24 cellular contexts compared by ENCODE assay signal in genomic region chr17:66485272-66485947, GRCh38.
"Had no signal": no experiment of that assay in that cellular context is flagged by ENCODE, and none has a peak within 500 bp of the region (broad histone marks: within the 10 kb centered on the region; RNA-seq: fewer than 3 reads in every experiment).

No MANE protein-coding gene starts in this region.

- ATAC-seq: activated naive CD8-positive, alpha-beta T cell treated with anti-CD3 and anti-CD28 coated beads, Interleukin-2, amount 50 U/mL, for 24 hours; effector memory CD8-positive, alpha-beta T cell; left ventricle myocardium superior; upper lobe of right lung had no signal

- H3K4me3 Mint-ChIP-seq: activated naive CD4-positive, alpha-beta T cell treated with anti-CD3 and anti-CD28 coated beads for 36 hours; activated naive CD8-positive, alpha-beta T cell treated with anti-CD3 and anti-CD28 coated beads, Interleukin-2, amount 50 U/mL, for 24 hours; activated T-cell treated with anti-CD3 and anti-CD28 coated beads, Interleukin-2, amount 50 U/mL, for 24 hours; effector memory CD8-positive, alpha-beta T cell; nephron; stimulated activated naive CD8-positive, alpha-beta T cell treated with anti-CD3 and anti-CD28 coated beads, Interleukin-15, Interleukin-2, amounts not matched to agents 100 ng/mL and 50 ng/mL, for 24 hours had no signal

- H3K9me3 Mint-ChIP-seq: activated naive CD4-positive, alpha-beta T cell treated with anti-CD3 and anti-CD28 coated beads for 36 hours; activated naive CD8-positive, alpha-beta T cell treated with anti-CD3 and anti-CD28 coated beads, Interleukin-2, amount 50 U/mL, for 24 hours; activated T-cell treated with anti-CD3 and anti-CD28 coated beads, Interleukin-2, amount 50 U/mL, for 24 hours; effector memory CD8-positive, alpha-beta T cell; nephron; stimulated activated naive CD8-positive, alpha-beta T cell treated with anti-CD3 and anti-CD28 coated beads, Interleukin-15, Interleukin-2, amounts not matched to agents 100 ng/mL and 50 ng/mL, for 24 hours had no signal

- H3K27ac Mint-ChIP-seq: activated naive CD4-positive, alpha-beta T cell treated with anti-CD3 and anti-CD28 coated beads for 36 hours; activated naive CD8-positive, alpha-beta T cell treated with anti-CD3 and anti-CD28 coated beads, Interleukin-2, amount 50 U/mL, for 24 hours; activated T-cell treated with anti-CD3 and anti-CD28 coated beads, Interleukin-2, amount 50 U/mL, for 24 hours; effector memory CD8-positive, alpha-beta T cell; stimulated activated naive CD8-positive, alpha-beta T cell treated with anti-CD3 and anti-CD28 coated beads, Interleukin-15, Interleukin-2, amounts not matched to agents 100 ng/mL and 50 ng/mL, for 24 hours had no signal

- H2AFZ ChIP-seq: parathyroid adenoma had no signal

- H3K36me3 ChIP-seq: brain microvascular endothelial cell, colonic mucosa, esophagus muscularis mucosa, thyroid gland, upper lobe of right lung had no signal

- DNase-seq: activated CD8-positive, alpha-beta memory T cell treated with anti-CD3 and anti-CD28 coated beads for 24 hours; activated CD8-positive, alpha-beta memory T cell treated with anti-CD3 and anti-CD28 coated beads, Interleukin-2, amount 50 U/mL, for 4 hours; activated effector memory CD4-positive, alpha-beta T cell treated with Interleukin-2 at 50 U/mL for 16 hours; activated naive CD4-positive, alpha-beta T cell treated with anti-CD3 and anti-CD28 coated beads for 36 hours; activated naive CD8-positive, alpha-beta T cell treated with anti-CD3 and anti-CD28 coated beads, Interleukin-2, amount 50 U/mL, for 24 hours; activated T-cell treated with anti-CD3 and anti-CD28 coated beads, Interleukin-2, amount 50 U/mL, for 24 hours; anterior cingulate cortex; brain microvascular endothelial cell; central memory CD4-positive, alpha-beta T cell; colonic mucosa; dorsolateral prefrontal cortex; effector memory CD8-positive, alpha-beta T cell; hippocampal formation; left ventricle myocardium superior; mammary epithelial cell; right cardiac atrium; stimulated activated CD4-positive, alpha-beta T cell treated with anti-CD3 and anti-CD28 coated beads, Interleukin-4, amount 100 ng/mL, for 4 hours; substantia nigra; thyroid gland; upper lobe of right lung had no signal

- H3K9me3 ChIP-seq: colonic mucosa, esophagus muscularis mucosa, thyroid gland, upper lobe of right lung had no signal

- H3K79me2 ChIP-seq: parathyroid adenoma had no signal

- H3K27me3 ChIP-seq: brain microvascular endothelial cell, colonic mucosa, dorsolateral prefrontal cortex, esophagus muscularis mucosa, thyroid gland, upper lobe of right lung had no signal

- H3K27ac ChIP-seq: brain microvascular endothelial cell, colonic mucosa, esophagus muscularis mucosa, parathyroid adenoma, thyroid gland, upper lobe of right lung had no signal

- H3K9ac ChIP-seq: parathyroid adenoma had no signal

- H3K4me1 ChIP-seq: colonic mucosa, esophagus muscularis mucosa, parathyroid adenoma, thyroid gland, upper lobe of right lung had no signal

- H3K4me3 ChIP-seq: colonic mucosa, dorsolateral prefrontal cortex, esophagus muscularis mucosa, thyroid gland, upper lobe of right lung had no signal

- H3K27me3 Mint-ChIP-seq: activated naive CD8-positive, alpha-beta T cell treated with anti-CD3 and anti-CD28 coated beads, Interleukin-2, amount 50 U/mL, for 24 hours; activated T-cell treated with anti-CD3 and anti-CD28 coated beads, Interleukin-2, amount 50 U/mL, for 24 hours; effector memory CD8-positive, alpha-beta T cell; stimulated activated naive CD8-positive, alpha-beta T cell treated with anti-CD3 and anti-CD28 coated beads, Interleukin-15, Interleukin-2, amounts not matched to agents 100 ng/mL and 50 ng/mL, for 24 hours had no signal
